8 cellular contexts compared by ENCODE assay signal in the genomic region with DNA sequence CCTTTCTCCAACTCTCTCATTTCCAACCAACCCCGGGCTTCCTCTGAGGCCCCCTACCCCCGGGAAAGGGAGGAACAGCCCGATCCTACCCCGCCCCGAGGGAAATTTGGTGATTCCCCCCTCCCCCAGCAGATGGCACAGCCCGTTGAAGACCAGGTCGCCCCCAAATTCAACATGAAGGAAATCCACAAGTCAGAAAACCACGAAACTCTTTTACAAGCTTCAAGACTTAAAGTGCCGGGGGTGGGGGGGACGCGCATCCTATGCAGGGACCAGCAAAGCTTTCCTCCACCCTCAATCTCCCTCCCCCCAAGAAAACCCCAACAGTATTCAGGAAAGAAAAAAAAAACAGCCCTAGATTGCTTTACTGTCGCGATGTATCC. TPM values are rescaled to one million over a fixed set of nuclear protein-coding genes. Genes with fewer than 3 reads are reported as not detected.
DNase-seq lines count a peak whose midpoint lies in the region; ATAC-seq and TF ChIP-seq lines count a peak whose summit lies in the region.

No MANE protein-coding gene starts in this region.

- H3K9me3 ChIP-seq in SK-N-MC (ENCODE audit: low read depth, low read length) (no peaks in the 10 kb centered on the region), fibroblast of lung (ENCODE audit: control insufficient read depth, insufficient read depth, low read depth, low read length) (no peaks in the 10 kb centered on the region)

- H3K9ac ChIP-seq in SK-N-MC (ENCODE audit: insufficient read length) (peak overlapping the region; percentile 96), fibroblast of lung (ENCODE audit: insufficient read depth, low read length) (no peak overlapping the region)

- no peaks in the 10 kb centered on the region for H4K20me1 ChIP-seq in fibroblast of lung (ENCODE audit: control insufficient read depth, extremely low read depth, insufficient read depth, low read length)

- H2AFZ ChIP-seq in fibroblast of lung (ENCODE audit: low read length) = no peak overlapping the region

- peaks cover 3% of the 10 kb centered on the region for H3K4me1 ChIP-seq in fibroblast of lung (ENCODE audit: control insufficient read depth, extremely low read depth, insufficient read depth, low read length)

- peaks cover 33% of the 10 kb centered on the region for H3K79me2 ChIP-seq in fibroblast of lung (ENCODE audit: control insufficient read depth, insufficient read depth, low read length)

- peak; percentile 23 for DNase-seq in NCI-H2107 treated with DMSO at 0.1 percent for 48 hours (lab: John Stamatoyannopoulos, UW; ENCODE audit: unreplicated experiment)
- no peak for DNase-seq in NCI-H2107 (lab: John Stamatoyannopoulos, UW)
- DNase-seq in SK-N-MC (ENCODE audit: low read depth, low spot score) = no peak
- peak; percentile 16 to 18 for DNase-seq in fibroblast of lung (ENCODE audit: low read depth in 2 of 2)
- DNase-seq in NCI-H1694 treated with DMSO at 0.1 percent for 48 hours (lab: John Stamatoyannopoulos, UW) = no peak

- H3K36me3 ChIP-seq in SK-N-MC (ENCODE audit: insufficient read depth, low read length) = peaks cover 47% of the 10 kb centered on the region
- H3K36me3 ChIP-seq in fibroblast of lung (ENCODE audit: control insufficient read depth, insufficient read depth, low read length) = peaks cover 4% of the 10 kb centered on the region

- H3K4me2 ChIP-seq in fibroblast of lung (ENCODE audit: extremely low read depth, insufficient read depth, low read length) = peak overlapping the region; percentile 89

- peak in 1 of 2 donors; percentile 6 for TF ChIP-seq CTCF in fibroblast of lung (conservative IDR thresholded peaks at IDR 0.05 in 1 of 2, IDR thresholded peaks at IDR 0.05 in 1 of 2; ENCODE audit: low read depth in 1 of 2, low read length in 2 of 2)

- ATAC-seq in HG03045 (IDR thresholded peaks at IDR 0.05; ENCODE audit: unreplicated experiment) (no peak), GM18858 (IDR thresholded peaks at IDR 0.05; ENCODE audit: unreplicated experiment) (no peak)

- no peaks in the 10 kb centered on the region for H3K27me3 ChIP-seq in fibroblast of lung (ENCODE audit: control insufficient read depth, insufficient read depth, low read length)

- peak overlapping the region; percentile 88 for H3K4me3 ChIP-seq in SK-N-MC
- peak overlapping the region; percentile 65 to 86 (median 82) for H3K4me3 ChIP-seq in fibroblast of lung (replicated peaks in 1 of 4; ENCODE audit: control extremely low read depth in 1 of 4, insufficient read depth in 1 of 4, low read depth in 3 of 4, low read length in 4 of 4)
- peak overlapping the region; percentile 51 to 95 (median 74) for H3K4me3 ChIP-seq in skin epidermis

- H3K27ac ChIP-seq in SK-N-MC = peak overlapping the region; percentile 97
- no peak overlapping the region for H3K27ac ChIP-seq in fibroblast of lung (ENCODE audit: insufficient read depth, low read length)
- H3K27ac ChIP-seq in skin epidermis = peak overlapping the region in 10 of 21 experiments; percentile 73 to 92 (median 86)

RNA-seq across cellular contexts. Expression of gene TCF3, which starts 1.8 kb away (rescaled TPM):
- 53.7 and 54.7 TPM in 2 replicates for total RNA-seq in fibroblast of lung
- polyA plus RNA-seq in fibroblast of lung = 39.3 and 53.4 TPM in 2 replicates
- polyA plus RNA-seq in fibroblast of lung (2012) = 59.6 and 94.3 TPM in 2 replicates
- 41.3 and 42.2 TPM in 2 replicates for polyA minus RNA-seq in fibroblast of lung (ENCODE audit: low replicate concordance)

RNA-seq across cellular contexts. Expression of gene UQCR11, which starts 45.4 kb away (rescaled TPM):
- total RNA-seq in fibroblast of lung = 89.2 and 110 TPM in 2 replicates
- 92.5 and 101 TPM in 2 replicates for polyA plus RNA-seq in fibroblast of lung
- polyA plus RNA-seq in fibroblast of lung (2012) = 336 and 378 TPM in 2 replicates
- polyA minus RNA-seq in fibroblast of lung (ENCODE audit: low replicate concordance) = 11.5 and 28.6 TPM in 2 replicates

RNA-seq across cellular contexts. Expression of gene MBD3, which starts 58.0 kb away (rescaled TPM):
- 66.8 and 85.2 TPM in 2 replicates for total RNA-seq in fibroblast of lung
- 19.8 and 27.6 TPM in 2 replicates for polyA plus RNA-seq in fibroblast of lung
- 42.7 and 73.7 TPM in 2 replicates for polyA plus RNA-seq in fibroblast of lung (2012)
- polyA minus RNA-seq in fibroblast of lung (ENCODE audit: low replicate concordance) = 30.6 and 41.2 TPM in 2 replicates

Comparison
In these comparisons a context has a peak if more than half of its experiments do, and no peak if none do; other contexts are left out.
1. DNase-seq: peak in NCI-H2107 treated with DMSO at 0.1 percent for 48 hours (single experiment) and fibroblast of lung (2 of 2); none in NCI-H2107 (single experiment), SK-N-MC (single experiment) and NCI-H1694 treated with DMSO at 0.1 percent for 48 hours (single experiment).
2. Peak in every context shown above with its lines, with median percentiles within 50 percentile points of each other: H3K4me3 ChIP-seq.